In genomic region chr3:46406440-46406785, GRCh38 we compare ENCODE assay signal across 12 cellular contexts. TPM values are rescaled to one million over a fixed set of nuclear protein-coding genes. Genes with fewer than 3 reads are reported as not detected.
DNase-seq lines count a peak whose midpoint lies in the region; ATAC-seq, FAIRE-seq and TF ChIP-seq lines count a peak whose summit lies in the region.
"Had no signal": no experiment of that assay in that cellular context is flagged by ENCODE, and none has a peak within 500 bp of the region (broad histone marks: within the 10 kb centered on the region; RNA-seq: fewer than 3 reads in every experiment).

No MANE protein-coding gene starts in this region.

- H3K4me1 ChIP-seq in HCT116 (ENCODE audit: control insufficient read depth in 1 of 2, insufficient read depth in 2 of 2, low read length in 2 of 2) (peaks cover 0 to 10% of the 10 kb centered on the region in 2 experiments; a peak in 1 of 4 replicates), kidney (ENCODE audit: control insufficient read depth in 1 of 2, insufficient read depth in 1 of 2, low read depth in 1 of 2, low read length in 2 of 2) (peaks cover 9 to 15% of the 10 kb centered on the region in 2 donors), small intestine (ENCODE audit: control insufficient read depth in 2 of 2, insufficient read depth in 1 of 2, low read depth in 1 of 2, low read length in 1 of 2) (peaks cover 4 to 14% of the 10 kb centered on the region in 2 donors), MM.1S (ENCODE audit: low read length) (peaks cover 22% of the 10 kb centered on the region)

- H3K36me3 ChIP-seq in HCT116 (ENCODE audit: control insufficient read depth in 1 of 2, insufficient read depth in 2 of 2, low read length in 2 of 2) (no peaks in the 10 kb centered on the region), kidney (ENCODE audit: control insufficient read depth in 1 of 2, insufficient read depth in 2 of 2, low read length in 2 of 2) (no peaks in the 10 kb centered on the region), small intestine (ENCODE audit: control insufficient read depth in 2 of 2, insufficient read depth in 2 of 2, low read length in 2 of 2) (no peaks in the 10 kb centered on the region), MM.1S (replicated peaks; ENCODE audit: insufficient read depth, low read length) (no peaks in the 10 kb centered on the region)

- H3K79me2 ChIP-seq in HCT116 (ENCODE audit: insufficient read depth, low read length) = no peaks in the 10 kb centered on the region
- no peaks in the 10 kb centered on the region for H3K79me2 ChIP-seq in MM.1S (ENCODE audit: low read length)

- peaks cover 28 to 35% (median 32%) of the 10 kb centered on the region in 3 donors for H3K4me1 Mint-ChIP-seq in T-cell

- H3K27ac ChIP-seq in HCT116 (ENCODE audit: low read depth, low read length) = no peak overlapping the region
- H3K27ac ChIP-seq in kidney (ENCODE audit: low read depth in 2 of 2, low read length in 2 of 2) = peak overlapping the region; percentile 65 to 90
- peak overlapping the region; percentile 95 to 99 for H3K27ac ChIP-seq in small intestine (ENCODE audit: low read depth in 1 of 2, low read length in 1 of 2)
- no peak overlapping the region for H3K27ac ChIP-seq in MM.1S (ENCODE audit: low read length)
- H3K27ac ChIP-seq: SK-N-MC had no signal

- BruUV-seq in HCT116 (replicated peaks; lab: Mats Ljungman, UMichigan) = no TSS peak

- H3K9me3 Mint-ChIP-seq in T-cell = peaks cover 0 to 4% (median 0%) of the 10 kb centered on the region in 3 donors
- H3K9me3 Mint-ChIP-seq: activated T-helper 2 cell treated with anti-CD3 and anti-CD28 coated beads, Interferon-gamma antibody, Interleukin-2, Interleukin-4, amounts not matched to agents 10 μg/mL and 5 μg/mL and 100 μg/mL, durations not matched to agents 14 hours and 24 hours and 36 hours had no signal

- H2AFZ ChIP-seq in HCT116 (ENCODE audit: low read depth, low read length, poor library complexity, severe bottlenecking) (no peak overlapping the region), MM.1S (ENCODE audit: low read length) (no peak overlapping the region)

- DNase-seq in HCT116 (ENCODE audit: low read depth, low spot score) (no peak), T-cell (peak in 1 of 34 experiments; percentile 35), kidney (no peak), small intestine (no peak), MM.1S (no peak), retina (no peak)
- DNase-seq: NCI-H1436 had no signal

- FAIRE-seq in kidney (lab: Jason Lieb, UNC) (no peak), small intestine (lab: Jason Lieb, UNC) (no peak)

- peaks cover 0 to 3% of the 10 kb centered on the region in 2 donors for H3K27me3 Mint-ChIP-seq in T-cell

- CTCF ChIA-PET in HCT116 (lab: Charles Lee) = interaction anchor here (1.1 kb wide), 1 partner anchor 28 kb away, joined by 4 read pairs; no protein-coding TSS in a partner anchor
- CTCF ChIA-PET in T-cell (lab: Charles Lee) = interaction anchor here in 1 of 2 donors (1.3 kb wide), 1 partner anchor 82 kb away, joined by 3 read pairs; no protein-coding TSS in a partner anchor

- intact Hi-C loops in HCT116 (cut with micrococcal nuclease) (no loop called here), kidney (cut with DNase I) (no loop called here)

- H3K9me3 ChIP-seq in HCT116 (ENCODE audit: control insufficient read depth in 1 of 2, insufficient read depth in 1 of 2, low read depth in 1 of 2, low read length in 2 of 2) (no peaks in the 10 kb centered on the region), kidney (ENCODE audit: control insufficient read depth in 1 of 2, low read length in 2 of 2) (no peaks in the 10 kb centered on the region), small intestine (ENCODE audit: control insufficient read depth, low read depth) (no peaks in the 10 kb centered on the region), MM.1S (replicated peaks; ENCODE audit: insufficient read depth, low read length) (no peaks in the 10 kb centered on the region)
- H3K9me3 ChIP-seq: mucosa of descending colon had no signal

- H3K4me3 Mint-ChIP-seq in T-cell = peak overlapping the region in 2 of 3 donors; percentile 34 to 84

- no peak for TF ChIP-seq RAD21 in HCT116 (IDR thresholded peaks at IDR 0.05; ENCODE audit: low read depth)

- no peak for TF ChIP-seq POLR2A in HCT116 (IDR thresholded peaks at IDR 0.05; ENCODE audit: borderline replicate concordance, extremely low read depth, insufficient read depth, insufficient read length)

- H4K20me1 ChIP-seq in HCT116 (ENCODE audit: insufficient read depth) (no peaks in the 10 kb centered on the region), MM.1S (ENCODE audit: insufficient read depth, low read length) (no peaks in the 10 kb centered on the region)

- peak overlapping the region in 1 of 2 donors; percentile 46 for H3K27ac Mint-ChIP-seq in T-cell

- POLR2A ChIA-PET in HCT116 (lab: Charles Lee) = no interaction called here
- POLR2A ChIA-PET in T-cell (lab: Charles Lee) = no interaction called here

- H3K9ac ChIP-seq in HCT116 (ENCODE audit: low read length) (no peak overlapping the region), kidney (ENCODE audit: low read length in 2 of 2) (no peak overlapping the region), MM.1S (ENCODE audit: low read length) (no peak overlapping the region)

- H3K4me3 ChIP-seq in HCT116 (replicated peaks in 1 of 2; ENCODE audit: low read depth in 1 of 2, low read length in 2 of 2) (no peak overlapping the region), kidney (ENCODE audit: low read length in 2 of 2) (no peak overlapping the region), small intestine (ENCODE audit: low read depth in 1 of 2, low read length in 2 of 2) (peak overlapping the region in 1 of 2 donors; percentile 42), MM.1S (ENCODE audit: low read length) (no peak overlapping the region)
- H3K4me3 ChIP-seq: mucosa of descending colon, SK-N-MC had no signal

- no peaks in the 10 kb centered on the region for H3K27me3 ChIP-seq in HCT116 (ENCODE audit: insufficient read depth, low read length)
- no peaks in the 10 kb centered on the region for H3K27me3 ChIP-seq in small intestine (ENCODE audit: control insufficient read depth in 2 of 2, insufficient read depth in 2 of 2, low read length in 2 of 2)
- no peaks in the 10 kb centered on the region for H3K27me3 ChIP-seq in MM.1S (replicated peaks; ENCODE audit: insufficient read depth, low read length)

- H3K4me2 ChIP-seq in HCT116 (ENCODE audit: low read length) (peak overlapping the region; percentile 48; the same call in 1 of the 2 replicates), MM.1S (ENCODE audit: low read depth, low read length) (no peak overlapping the region)

- ATAC-seq in HCT116 (no peak), T-cell (replicated peaks in 1 of 4) (no peak), GM19395 (IDR thresholded peaks at IDR 0.05; ENCODE audit: unreplicated experiment) (no peak)
- ATAC-seq in activated CD4-positive, CD25-positive, alpha-beta regulatory T cell treated with anti-CD3 and anti-CD28 coated beads, Interleukin-2, amount 50 U/mL, for 24 hours = no peak

- RAD21 ChIA-PET in HCT116 (lab: Charles Lee; ENCODE audit: low non-redundant PET in 1 of 2, low total read pairs in 2 of 2, uncharacterized antibody in 2 of 2, unreplicated experiment in 2 of 2) = no interaction called here

- no peaks in the 10 kb centered on the region for H3K9me2 ChIP-seq in HCT116 (ENCODE audit: insufficient read depth)
- H3K9me2 ChIP-seq in MM.1S (replicated peaks; ENCODE audit: insufficient read depth, low read length) = no peaks in the 10 kb centered on the region

- H3K36me3 Mint-ChIP-seq in T-cell = no peaks in the 10 kb centered on the region

- no peaks in the 10 kb centered on the region for H3F3A ChIP-seq in MM.1S (ENCODE audit: insufficient read depth, low read length)

- TF ChIP-seq CTCF in HCT116 (IDR thresholded peaks at IDR 0.05 in 2 of 3, conservative IDR thresholded peaks at IDR 0.05 in 1 of 3; ENCODE audit: borderline replicate concordance in 1 of 3, insufficient read depth in 1 of 3, low read depth in 2 of 3, low read length in 2 of 3) (no peak), kidney (IDR thresholded peaks at IDR 0.05; ENCODE audit: borderline replicate concordance, extremely low read depth, insufficient read depth) (no peak), MM.1S (IDR thresholded peaks at IDR 0.05; ENCODE audit: low read length) (no peak)

- 59 to 72% (median 68%) methylated on average over 4 of the region's 4 CpGs for WGBS in small intestine, 3 donors

TF ChIP-seq in HCT116, 20 proteins besides CTCF, POLR2A, EP300 and RAD21 (continues in another document):
- TF ChIP-seq TCF7L2 (IDR thresholded peaks at IDR 0.05; ENCODE audit: borderline replicate concordance, extremely low read depth, insufficient read depth, insufficient read length) = no peak
- no peak for TF ChIP-seq FOSL1 (IDR thresholded peaks at IDR 0.05; ENCODE audit: low read depth)
- no peak for TF ChIP-seq ZNF274 (IDR thresholded peaks at IDR 0.05; ENCODE audit: low read depth, low read length)
- no peak for TF ChIP-seq CBX3 (IDR thresholded peaks at IDR 0.05; ENCODE audit: low read depth)

RNA-seq across cellular contexts. Expression of gene CCRL2, which starts 0.6 kb away (rescaled TPM):
- total RNA-seq in HCT116 (2021; ENCODE audit: unreplicated experiment) (not detected), T-cell (1 to 10 TPM; 1.1 to 2.5 (median 1.6) TPM), kidney (2.8 TPM)
- polyA plus RNA-seq in HCT116 (2012) = 0.13 TPM in 1 of 2 replicates, not detected in the other
- polyA plus RNA-seq in kidney (ENCODE audit: insufficient read depth, low read depth, low replicate concordance) (2.1 TPM), small intestine (10 to 100 TPM; 11.3 to 13.9 (median 13.0) TPM)

RNA-seq across cellular contexts. Expression of gene CCR5, which starts 35.7 kb away (rescaled TPM):
- not detected for total RNA-seq in HCT116 (2021; ENCODE audit: unreplicated experiment)
- not detected in 2 replicates for polyA plus RNA-seq in HCT116 (2012)
- total RNA-seq in T-cell = 10 to 100 TPM in 3 of 5 donors, 1 to 10 TPM in 2; 4.0 to 14.6 (median 10.1) TPM
- 4.4 TPM for total RNA-seq in kidney
- 0.32 TPM for polyA plus RNA-seq in kidney (ENCODE audit: insufficient read depth, low read depth, low replicate concordance)
- polyA plus RNA-seq in small intestine = under 1 TPM; 0.81 to 0.94 (median 0.89) TPM

RNA-seq across cellular contexts. Expression of gene CCR2, which starts 52.5 kb away (rescaled TPM):
- total RNA-seq in HCT116 (2021; ENCODE audit: unreplicated experiment) = not detected
- not detected in 2 replicates for polyA plus RNA-seq in HCT116 (2012)
- total RNA-seq in T-cell = 10 to 100 TPM in 2 of 5 donors, 1 to 10 TPM in 3; 3.3 to 15.1 (median 8.1) TPM
- total RNA-seq in kidney = 8.1 TPM
- 0.62 TPM for polyA plus RNA-seq in kidney (ENCODE audit: insufficient read depth, low read depth, low replicate concordance)
- polyA plus RNA-seq in small intestine = 1 to 10 TPM in 1 of 3 donors, under 1 TPM in 1, not detected in 1; 0.87 to 1.4 TPM

RNA-seq across cellular contexts. Expression of gene LTF, which starts 58.3 kb away (rescaled TPM):
- total RNA-seq in HCT116 (2021; ENCODE audit: unreplicated experiment) = not detected
- polyA plus RNA-seq in HCT116 (2012) = 0.03 TPM in 1 of 2 replicates, not detected in the other
- total RNA-seq in T-cell = under 1 TPM in 1 of 5 donors, not detected in 4; 0.16 TPM
- total RNA-seq in kidney = 1,823 TPM
- polyA plus RNA-seq in kidney (ENCODE audit: insufficient read depth, low read depth, low replicate concordance) = 34.7 TPM
- 1 to 10 TPM in 1 of 3 donors, under 1 TPM in 2; 0.22 to 6.0 (median 0.81) TPM for polyA plus RNA-seq in small intestine
- total RNA-seq: activated T-helper 2 cell treated with anti-CD3 and anti-CD28 coated beads, Interferon-gamma antibody, Interleukin-2, Interleukin-4, amounts not matched to agents 10 μg/mL and 5 μg/mL and 100 μg/mL, durations not matched to agents 14 hours and 24 hours and 36 hours had no signal

Comparison
In these comparisons a context has a peak if more than half of its experiments do, and no peak if none do; other contexts are left out.
1. H3K27ac ChIP-seq: peak in kidney (2 of 2) and small intestine (2 of 2); none in HCT116 (single experiment) and MM.1S (single experiment).